8 cellular contexts compared by ENCODE assay signal in genomic region chr10:79447249-79447648, GRCh38. TPM values are rescaled to one million over a fixed set of nuclear protein-coding genes. Genes with fewer than 3 reads are reported as not detected.
DNase-seq lines count a peak whose midpoint lies in the region; ATAC-seq and TF ChIP-seq lines count a peak whose summit lies in the region.
"Not testable (repeated sequence)": the region's sequence is repeated elsewhere in the genome, so short reads cannot be mapped to it uniquely, and the experiment has no call there.

No MANE protein-coding gene starts in this region.

- peaks cover 35% of the 10 kb centered on the region for H3K4me1 Mint-ChIP-seq in GM23338
- peaks cover 26% of the 10 kb centered on the region for H3K4me1 Mint-ChIP-seq in activated B cell treated with CpG ODN at 0.5 μM for 24 hours
- peaks cover 28% of the 10 kb centered on the region for H3K4me1 Mint-ChIP-seq in glutamatergic neuron (ENCODE audit: low read depth, unreplicated experiment)
- H3K4me1 Mint-ChIP-seq in naive B cell = peaks cover 24 to 32% (median 28%) of the 10 kb centered on the region in 3 donors

- not testable (repeated sequence) for H3K9me3 ChIP-seq in ascending aorta, thoracic aorta

- TF ChIP-seq CTCF in GM23338 (conservative IDR thresholded peaks at IDR 0.05; ENCODE audit: low read depth in 2 of 2); activated B cell treated with CpG ODN at 0.5 μM for 24 hours (IDR thresholded peaks at IDR 0.05); ascending aorta (IDR thresholded peaks at IDR 0.05); glutamatergic neuron (IDR thresholded peaks at IDR 0.05; ENCODE audit: partially characterized antibody, unreplicated experiment); thoracic aorta (IDR thresholded peaks at IDR 0.05): not testable (repeated sequence)

- POLR2A ChIA-PET in activated B cell treated with CpG ODN at 0.5 μM for 24 hours (lab: Charles Lee) = not testable (repeated sequence)

- not testable (repeated sequence) for H3K27ac Mint-ChIP-seq in GM23338, activated B cell treated with CpG ODN at 0.5 μM for 24 hours
- H3K27ac Mint-ChIP-seq in glutamatergic neuron (ENCODE audit: unreplicated experiment) (peak overlapping the region; percentile 9), naive B cell (peak overlapping the region in 2 of 6 donors; percentile 39 to 78)

- in situ Hi-C loops in ACHN (cut with HindIII; ENCODE audit: low pct_ligation_motif_present, low pct_unique_long_range_greater_than_20kb, low sequenced_read_pairs) = not testable (repeated sequence)

- H3K9me2 ChIP-seq in GM23338 (ENCODE audit: insufficient read depth) = not testable (repeated sequence)

- peak overlapping the region; percentile 91 for H3K4me2 ChIP-seq in GM23338

- H3K4me3 ChIP-seq in GM23338 = peak overlapping the region; percentile 62
- H3K4me3 ChIP-seq in ascending aorta; rectal smooth muscle tissue (ENCODE audit: low read length); thoracic aorta: not testable (repeated sequence)

- CTCF ChIA-PET in activated B cell treated with CpG ODN at 0.5 μM for 24 hours (lab: Charles Lee) = not testable (repeated sequence)

- not testable (repeated sequence) for H2AFZ ChIP-seq in GM23338

- ATAC-seq in GM23338; activated B cell treated with CpG ODN at 0.5 μM for 24 hours (ENCODE audit: low read depth); naive B cell (ENCODE audit: low read depth in 2 of 2); thoracic aorta (ENCODE audit: insufficient number of reproducible peaks, low FRiP score, low read depth): not testable (repeated sequence)

- H3K27me3 Mint-ChIP-seq in GM23338 (ENCODE audit: insufficient read depth, low read depth, poor library complexity) (peaks cover 40% of the 10 kb centered on the region), glutamatergic neuron (ENCODE audit: unreplicated experiment) (peaks cover 12% of the 10 kb centered on the region)
- not testable (repeated sequence) for H3K27me3 Mint-ChIP-seq in activated B cell treated with CpG ODN at 0.5 μM for 24 hours, naive B cell

- H3K36me3 ChIP-seq in GM23338 (ENCODE audit: insufficient read depth); ascending aorta; rectal smooth muscle tissue (ENCODE audit: control insufficient read depth, insufficient read depth, low read length); thoracic aorta: not testable (repeated sequence)

- not testable (repeated sequence) for H3K79me2 ChIP-seq in GM23338 (replicated peaks; ENCODE audit: insufficient read depth)

- not testable (repeated sequence) for H3F3A ChIP-seq in GM23338 (replicated peaks; ENCODE audit: low read depth)

- H3K4me3 Mint-ChIP-seq in GM23338 = peak overlapping the region; percentile 82
- H3K4me3 Mint-ChIP-seq in activated B cell treated with CpG ODN at 0.5 μM for 24 hours = peak overlapping the region; percentile 82
- H3K4me3 Mint-ChIP-seq in glutamatergic neuron (ENCODE audit: unreplicated experiment) = peak overlapping the region; percentile 57
- peak overlapping the region; percentile 63 to 95 (median 84) for H3K4me3 Mint-ChIP-seq in naive B cell

- H3K9ac ChIP-seq in rectal smooth muscle tissue (ENCODE audit: low read length) = not testable (repeated sequence)

- H3K27ac ChIP-seq in GM23338 (ENCODE audit: low read depth) = not testable (repeated sequence)
- H3K27ac ChIP-seq in ascending aorta (peak overlapping the region; percentile 94 to 98), rectal smooth muscle tissue (ENCODE audit: low read depth, low read length) (peak overlapping the region; percentile 98), thoracic aorta (peak overlapping the region; percentile 64 to 87)

- H4K20me1 ChIP-seq in GM23338 (replicated peaks; ENCODE audit: insufficient read depth) = not testable (repeated sequence)

- DNase-seq in ACHN = peak; percentile 51
- DNase-seq in GM23338 (ENCODE audit: low spot score); activated B cell treated with CpG ODN at 0.5 μM for 24 hours; glutamatergic neuron; naive B cell; thoracic aorta (ENCODE audit: low spot score): not testable (repeated sequence)
- DNase-seq in ascending aorta (ENCODE audit: low spot score in 2 of 2) = peak in 1 of 2 donors; percentile 55

- intact Hi-C loops in activated B cell treated with CpG ODN at 0.5 μM for 24 hours (cut with micrococcal nuclease) = loop anchor here (5.0 to 10.0 kb wide), 4 partner anchors 75 to 1148 kb away; partner anchors contain the start of gene TMEM254
- intact Hi-C loops in ascending aorta (cut with DNase I) = loop anchor here (5.0 to 10.0 kb wide), 2 partner anchors 180 to 202 kb away; no protein-coding TSS in a partner anchor

- H3K9me3 Mint-ChIP-seq in GM23338; activated B cell treated with CpG ODN at 0.5 μM for 24 hours; glutamatergic neuron (ENCODE audit: unreplicated experiment); naive B cell: not testable (repeated sequence)

- H3K36me3 Mint-ChIP-seq in GM23338 (ENCODE audit: low read depth); activated B cell treated with CpG ODN at 0.5 μM for 24 hours (ENCODE audit: low read depth); glutamatergic neuron (ENCODE audit: unreplicated experiment); naive B cell: not testable (repeated sequence)

- peaks cover 35% of the 10 kb centered on the region for H3K27me3 ChIP-seq in GM23338 (ENCODE audit: insufficient read depth)
- H3K27me3 ChIP-seq in ascending aorta; rectal smooth muscle tissue (ENCODE audit: control insufficient read depth, insufficient read depth, low read length); thoracic aorta (replicated peaks; ENCODE audit: insufficient read depth): not testable (repeated sequence)

- H3K4me1 ChIP-seq in GM23338 (ENCODE audit: insufficient read depth) (peaks cover 23% of the 10 kb centered on the region), ascending aorta (peaks cover 7 to 22% of the 10 kb centered on the region in 2 donors), rectal smooth muscle tissue (ENCODE audit: control insufficient read depth, insufficient read depth, low read length) (peaks cover 22% of the 10 kb centered on the region), thoracic aorta (ENCODE audit: control insufficient read depth in 1 of 2, low read depth in 2 of 2) (peaks cover 16 to 23% of the 10 kb centered on the region in 2 donors)

RNA-seq across cellular contexts. Expression of gene ZCCHC24, which starts 1.8 kb away (rescaled TPM):
- 7.2 and 10.1 TPM in 2 replicates for total RNA-seq in GM23338 (2014; rRNA removed; shearing (Covaris generic))
- polyA plus RNA-seq in GM23338 (2016; fragmentation: Nextera tagmentation; extraction: Ambion mirVana) (2.0 and 2.9 TPM in 2 replicates), naive B cell (ENCODE audit: low read depth in 6 of 6) (under 1 TPM in 5 of 6 donors, not detected in 1; 0.12 to 0.54 (median 0.43) TPM)
- total RNA-seq in activated B cell treated with CpG ODN at 0.5 μM for 24 hours (1.1 and 1.3 TPM in 2 replicates), ascending aorta (180 TPM), glutamatergic neuron (ENCODE audit: unreplicated experiment) (3.0 TPM), thoracic aorta (10 to 100 TPM; 66.9 to 82.9 TPM)
